9 cellular contexts compared by ENCODE assay signal in genomic region chr20:63893999-63894357, GRCh38. TPM values are rescaled to one million over a fixed set of nuclear protein-coding genes. Genes with fewer than 3 reads are reported as not detected.
A peak's percentile ranks its signal among the peaks of the same experiment; 100 is the strongest.
DNase-seq lines count a peak whose midpoint lies in the region; ATAC-seq and TF ChIP-seq lines count a peak whose summit lies in the region.
"Had no signal": no experiment of that assay in that cellular context is flagged by ENCODE, and none has a peak within 500 bp of the region (broad histone marks: within the 10 kb centered on the region; RNA-seq: fewer than 3 reads in every experiment).

No MANE protein-coding gene starts in this region.

- H3K36me3 ChIP-seq in IMR-90 (ENCODE audit: control insufficient read depth, insufficient read depth, low read length) (peaks cover 43% of the 10 kb centered on the region), mucosa of rectum (ENCODE audit: control insufficient read depth in 2 of 2, insufficient read depth in 2 of 2, low read length in 2 of 2) (peaks cover 25 to 39% of the 10 kb centered on the region in 2 donors)

- CTCF ChIA-PET in IMR-90 (lab: Yijun Ruan, JAX): no interaction called here

- H4K8ac ChIP-seq in IMR-90 (ENCODE audit: low read depth in 2 of 2, low read length in 2 of 2): peak overlapping the region in 1 of 2 experiments; percentile 38; a peak in 2 of 4 replicates

- H3K4me2 ChIP-seq in IMR-90 (ENCODE audit: low read depth, low read length): peak overlapping the region; percentile 94

- no peak overlapping the region for H2AK9ac ChIP-seq in IMR-90 (replicated peaks; ENCODE audit: low read depth, low read length, poor library complexity)

- H2BK120ac ChIP-seq in IMR-90 (ENCODE audit: low read depth, low read length): no peak overlapping the region

- H3K9ac ChIP-seq in IMR-90 (ENCODE audit: low read depth, low read length) (no peak overlapping the region), mucosa of rectum (ENCODE audit: low read depth in 1 of 2, low read length in 2 of 2) (no peak overlapping the region)

- dilution Hi-C loops in IMR-90 (cut with HindIII; ENCODE audit: low sequenced_read_pairs, unreplicated experiment): no loop called here

- in situ Hi-C loops in IMR-90 (cut with MboI; ENCODE audit: low sequenced_read_pairs): no loop called here

- peaks cover 69% of the 10 kb centered on the region for H4K20me1 ChIP-seq in IMR-90 (ENCODE audit: insufficient read depth, low read length)

- H2AFZ ChIP-seq in IMR-90 (replicated peaks; ENCODE audit: low read length, poor library complexity): peak overlapping the region; percentile 93

- H3K4me3 ChIP-seq in IMR-90 (ENCODE audit: insufficient read depth, low read depth, low read length) (no peak overlapping the region), cardiac fibroblast (replicated peaks in 1 of 2; ENCODE audit: low read depth in 2 of 2, low read length in 2 of 2) (peak overlapping the region; percentile 49 to 69), mucosa of rectum (ENCODE audit: low read length in 2 of 2) (peak overlapping the region; percentile 61 to 76)

- H4K5ac ChIP-seq in IMR-90 (ENCODE audit: low read depth, low read length): no peak overlapping the region

- H3K23ac ChIP-seq in IMR-90 (ENCODE audit: low read depth, low read length): peak overlapping the region; percentile 72

- peak overlapping the region; percentile 58; the same call in 1 of the 2 replicates for H3K14ac ChIP-seq in IMR-90 (replicated peaks; ENCODE audit: low read depth, low read length)

- H2BK5ac ChIP-seq in IMR-90 (ENCODE audit: low read depth, low read length, poor library complexity, severe bottlenecking): no peak overlapping the region

- intact Hi-C loops in IMR-90 (cut with micrococcal nuclease): no loop called here

- no peak for TF ChIP-seq RAD21 in IMR-90 (IDR thresholded peaks at IDR 0.05; ENCODE audit: low read length)

- peak overlapping the region; percentile 62; the same call in 1 of the 2 replicates for H2AK5ac ChIP-seq in IMR-90 (ENCODE audit: low read depth, low read length)

- H3K27me3 ChIP-seq in IMR-90 (ENCODE audit: control insufficient read depth, insufficient read depth, low read length) (no peaks in the 10 kb centered on the region), mucosa of rectum (ENCODE audit: control insufficient read depth in 2 of 2, insufficient read depth in 2 of 2, low read length in 2 of 2) (no peaks in the 10 kb centered on the region)

- peaks cover 22% of the 10 kb centered on the region for H3K9me1 ChIP-seq in IMR-90 (ENCODE audit: insufficient read depth, low read length)

- ATAC-seq in IMR-90 (ENCODE audit: low read depth): no peak
- ATAC-seq in HG03095 (IDR thresholded peaks at IDR 0.05; ENCODE audit: unreplicated experiment): no peak
- ATAC-seq in GM21360 (IDR thresholded peaks at IDR 0.05; ENCODE audit: unreplicated experiment): no peak
- ATAC-seq in HG03139 (IDR thresholded peaks at IDR 0.05; ENCODE audit: unreplicated experiment): no peak

- H3K18ac ChIP-seq in IMR-90 (ENCODE audit: low read depth, low read length): no peak overlapping the region

- no peak for DNase-seq in IMR-90
- no peak for DNase-seq in cardiac fibroblast (ENCODE audit: low read depth in 2 of 2)
- DNase-seq in T1000 (lab: John Stamatoyannopoulos, UW): no peak

- H3K9me3 ChIP-seq in IMR-90 (ENCODE audit: control insufficient read depth, insufficient read depth, low read length) (no peaks in the 10 kb centered on the region), mucosa of rectum (ENCODE audit: control insufficient read depth in 2 of 2, low read length in 2 of 2) (no peaks in the 10 kb centered on the region)

- H4K91ac ChIP-seq in IMR-90 (ENCODE audit: insufficient read depth, low read depth, low read length): no peak overlapping the region

- TF ChIP-seq CTCF in 22Rv1 (IDR thresholded peaks at IDR 0.05) (no peak), IMR-90 (conservative IDR thresholded peaks at IDR 0.05; ENCODE audit: low read depth, low read length) (no peak), cardiac fibroblast (IDR thresholded peaks at IDR 0.05; ENCODE audit: low read depth, low read length) (no peak)

- POLR2A ChIA-PET in IMR-90 (lab: Charles Lee; ENCODE audit: unreplicated experiment): no interaction called here

- H3K4me1 ChIP-seq in IMR-90 (ENCODE audit: control insufficient read depth, insufficient read depth, low read length) (peaks cover 21% of the 10 kb centered on the region), mucosa of rectum (ENCODE audit: control insufficient read depth in 2 of 2, insufficient read depth in 2 of 2, low read length in 2 of 2) (peaks cover 13 to 19% of the 10 kb centered on the region in 2 donors)

- peaks cover 11 to 63% of the 10 kb centered on the region in 2 experiments for H3K79me1 ChIP-seq in IMR-90 (ENCODE audit: low read depth in 1 of 2, low read length in 2 of 2)

- no peak overlapping the region for H2BK20ac ChIP-seq in IMR-90 (ENCODE audit: low read depth, low read length)

- H3K4ac ChIP-seq in IMR-90 (ENCODE audit: low read depth, low read length): peak overlapping the region; percentile 6; the same call in 1 of the 2 replicates

- no peak for TF ChIP-seq POLR2A in IMR-90 (IDR thresholded peaks at IDR 0.05; ENCODE audit: low read depth, low read length)

- H2BK15ac ChIP-seq in IMR-90 (ENCODE audit: low read depth, low read length): no peak overlapping the region

- no peak overlapping the region for H3K56ac ChIP-seq in IMR-90 (ENCODE audit: extremely low read depth, insufficient read depth, low read length)

- 35% methylated on average over 5 of the region's 6 CpGs; no CpG with 5 or more reads in 1 of the 2 experiments for WGBS in IMR-90 (ENCODE audit: extremely low coverage in 2 of 2, insufficient read length in 1 of 2), 2 experiments

- peak overlapping the region; percentile 83 for H3K27ac ChIP-seq in 22Rv1
- H3K27ac ChIP-seq in IMR-90 (ENCODE audit: insufficient read depth, low read length): no peak overlapping the region; the same call in 1 of the 2 replicates
- H3K27ac ChIP-seq in mucosa of rectum (ENCODE audit: low read depth in 2 of 2, low read length in 2 of 2): peak overlapping the region in 1 of 2 donors; percentile 9

- no TSS peak for BruUV-seq in IMR-90 (replicated peaks; lab: Mats Ljungman, UMichigan)

TF ChIP-seq in IMR-90, 13 proteins besides CTCF, POLR2A, EP300 and RAD21:
- TF ChIP-seq MAZ (IDR thresholded peaks at IDR 0.05; ENCODE audit: borderline replicate concordance, low read depth, low read length): no peak
- no peak for TF ChIP-seq NFE2L2 (IDR thresholded peaks at IDR 0.05; ENCODE audit: low read depth, low read length)
- TF ChIP-seq ELK1 (IDR thresholded peaks at IDR 0.05; ENCODE audit: borderline replicate concordance, low read depth, low read length): no peak
- TF ChIP-seq BHLHE40 (IDR thresholded peaks at IDR 0.05; ENCODE audit: low read depth, low read length): no peak
- TF ChIP-seq RFX5 (IDR thresholded peaks at IDR 0.05; ENCODE audit: low read depth, low read length): no peak
- TF ChIP-seq USF2 (IDR thresholded peaks at IDR 0.05; ENCODE audit: low read depth, low read length): no peak
- no peak for TF ChIP-seq RCOR1 (IDR thresholded peaks at IDR 0.05; ENCODE audit: insufficient replicate concordance, low read length)
- TF ChIP-seq SMC3 (IDR thresholded peaks at IDR 0.05; ENCODE audit: low read depth, low read length): no peak
- TF ChIP-seq MXI1 (IDR thresholded peaks at IDR 0.05; ENCODE audit: borderline replicate concordance, low read depth, low read length): no peak

RNA-seq across cellular contexts. Expression of gene DNAJC5, which starts 0.9 kb away (rescaled TPM):
- total RNA-seq in IMR-90 (2012; rRNA removed): 45.2 and 46.9 TPM in 2 replicates
- 35.6 and 36.3 TPM in 2 replicates for polyA plus RNA-seq in IMR-90 (2012; rRNA removed)
- 34.5 and 45.2 TPM in 2 replicates for polyA plus RNA-seq in IMR-90 (2012; cell fraction: cytosol; rRNA removed)
- 30.4 and 42.4 TPM in 2 replicates for polyA plus RNA-seq in IMR-90 (2012; cell fraction: nucleus; rRNA removed; ENCODE audit: low replicate concordance)

RNA-seq across cellular contexts. Expression of gene TPD52L2, which starts 28.9 kb away (rescaled TPM):
- 113 and 119 TPM in 2 replicates for total RNA-seq in IMR-90 (2012; rRNA removed)
- polyA plus RNA-seq in IMR-90 (2012; rRNA removed): 189 and 191 TPM in 2 replicates
- polyA plus RNA-seq in IMR-90 (2012; cell fraction: cytosol; rRNA removed): 217 and 218 TPM in 2 replicates
- 189 and 198 TPM in 2 replicates for polyA plus RNA-seq in IMR-90 (2012; cell fraction: nucleus; rRNA removed; ENCODE audit: low replicate concordance)

RNA-seq across cellular contexts. Expression of gene ABHD16B, which starts 32.7 kb away (rescaled TPM):
- total RNA-seq in IMR-90 (2012; rRNA removed): not detected in 2 replicates
- 0.05 TPM in 1 of 2 replicates, not detected in the other for polyA plus RNA-seq in IMR-90 (2012; rRNA removed)
- not detected in 2 replicates for polyA plus RNA-seq in IMR-90 (2012; cell fraction: cytosol; rRNA removed)
- polyA plus RNA-seq in IMR-90 (2012; cell fraction: nucleus; rRNA removed; ENCODE audit: low replicate concordance): not detected in 2 replicates
- total RNA-seq: lung had no signal
